ENCODE assay signal across 23 cellular contexts in the genomic region with DNA sequence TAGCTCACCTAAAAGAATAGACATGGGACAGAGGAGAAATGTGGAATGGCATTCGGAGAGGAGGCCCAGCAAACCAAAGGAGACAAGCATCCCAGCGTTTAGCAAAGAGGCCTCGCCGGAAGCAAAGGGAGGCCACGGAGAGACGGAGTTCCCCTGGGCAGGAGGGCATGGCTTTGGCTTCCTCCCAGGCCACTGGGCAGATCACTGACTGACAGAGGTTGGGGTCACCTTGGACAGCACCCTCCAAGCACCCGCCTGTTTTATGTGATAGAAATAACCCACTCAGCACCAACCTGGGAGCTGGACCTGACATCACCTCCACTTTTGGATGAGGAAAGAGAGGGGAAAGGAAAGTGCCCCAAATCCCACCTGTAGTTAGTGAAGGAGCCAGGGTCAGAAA.
"Had no signal": no experiment of that assay in that cellular context is flagged by ENCODE, and none has a peak within 500 bp of the region (broad histone marks: within the 10 kb centered on the region; RNA-seq: fewer than 3 reads in every experiment).

No MANE protein-coding gene starts in this region.

- H3K9me3 ChIP-seq: gastrocnemius medialis, lower lobe of right lung, pancreas, prostate gland, thoracic aorta, transverse colon, uterus had no signal

- H3K27me3 ChIP-seq: gastrocnemius medialis, neural progenitor cell, uterus had no signal

- H3K36me3 Mint-ChIP-seq: memory B cell, neural progenitor cell had no signal

- H3K4me3 Mint-ChIP-seq: memory B cell; natural killer cell treated with Interleukin-12 subunit alpha and Interleukin-12 subunit beta and Interleukin-15 and Interleukin-18, amount 100 ng/mL, for 72 hours; neural progenitor cell; stimulated activated naive B cell treated with anti-CD40 and anti-IgM and Interleukin-4, amounts not matched to agents 10 μg/mL and 1 μg/mL and 100 μg/mL, for 72 hours; stimulated activated naive CD8-positive, alpha-beta T cell treated with anti-CD3 and anti-CD28 coated beads, Interleukin-15, amount 100 ng/mL, for 72 hours had no signal

- ATAC-seq: gastrocnemius medialis; lower lobe of right lung; pancreas; stimulated activated naive B cell treated with anti-CD40 and anti-IgM and Interleukin-4, amounts not matched to agents 10 μg/mL and 1 μg/mL and 100 μg/mL, for 72 hours; stimulated activated naive CD8-positive, alpha-beta T cell treated with anti-CD3 and anti-CD28 coated beads, Interleukin-15, amount 100 ng/mL, for 72 hours had no signal

- H3K27ac ChIP-seq: coronary artery, dorsolateral prefrontal cortex, epithelial cell of prostate, esophagus muscularis mucosa, gastrocnemius medialis, left ventricle myocardium inferior, lower lobe of right lung, neural progenitor cell, pancreas, prostate gland, spleen, thoracic aorta, transverse colon, uterus had no signal

- H3K27ac Mint-ChIP-seq: memory B cell; natural killer cell treated with Interleukin-12 subunit alpha and Interleukin-12 subunit beta and Interleukin-15 and Interleukin-18, amount 100 ng/mL, for 72 hours; neural progenitor cell; stimulated activated naive B cell treated with anti-CD40 and anti-IgM and Interleukin-4, amounts not matched to agents 10 μg/mL and 1 μg/mL and 100 μg/mL, for 72 hours had no signal

- H3K36me3 ChIP-seq: esophagus muscularis mucosa, gastrocnemius medialis, left ventricle myocardium inferior, lower lobe of right lung, neural progenitor cell, pancreas, prostate gland, spleen, thoracic aorta, transverse colon, uterus had no signal

- H3K4me1 Mint-ChIP-seq: memory B cell had no signal

- H3K9me3 Mint-ChIP-seq: natural killer cell treated with Interleukin-12 subunit alpha and Interleukin-12 subunit beta and Interleukin-15 and Interleukin-18, amount 100 ng/mL, for 72 hours had no signal

- DNase-seq: caudate nucleus; effector memory CD4-positive, alpha-beta T cell; gastrocnemius medialis; left ventricle myocardium inferior; lower lobe of right lung; midbrain; nucleus accumbens; pancreas; spleen; stimulated activated CD4-positive, alpha-beta T cell treated with anti-CD3 and anti-CD28 coated beads, Interleukin-4, amount 100 ng/mL, for 4 hours; stimulated activated naive B cell treated with anti-CD40 and anti-IgM and Interleukin-4, amounts not matched to agents 10 μg/mL and 1 μg/mL and 100 μg/mL, for 72 hours; stimulated activated naive CD8-positive, alpha-beta T cell treated with anti-CD3 and anti-CD28 coated beads, Interleukin-15, amount 100 ng/mL, for 72 hours; transverse colon; uterus had no signal

- H3K4me3 ChIP-seq: coronary artery, dorsolateral prefrontal cortex, esophagus muscularis mucosa, gastrocnemius medialis, left ventricle myocardium inferior, lower lobe of right lung, neural progenitor cell, pancreas, prostate gland, spleen, thoracic aorta, transverse colon, uterus had no signal

- H3K4me1 ChIP-seq: esophagus muscularis mucosa, gastrocnemius medialis, left ventricle myocardium inferior, lower lobe of right lung, neural progenitor cell, pancreas, prostate gland, spleen, transverse colon, uterus had no signal
